Comparison of ENCODE assay signal across 21 cellular contexts in the genomic region with DNA sequence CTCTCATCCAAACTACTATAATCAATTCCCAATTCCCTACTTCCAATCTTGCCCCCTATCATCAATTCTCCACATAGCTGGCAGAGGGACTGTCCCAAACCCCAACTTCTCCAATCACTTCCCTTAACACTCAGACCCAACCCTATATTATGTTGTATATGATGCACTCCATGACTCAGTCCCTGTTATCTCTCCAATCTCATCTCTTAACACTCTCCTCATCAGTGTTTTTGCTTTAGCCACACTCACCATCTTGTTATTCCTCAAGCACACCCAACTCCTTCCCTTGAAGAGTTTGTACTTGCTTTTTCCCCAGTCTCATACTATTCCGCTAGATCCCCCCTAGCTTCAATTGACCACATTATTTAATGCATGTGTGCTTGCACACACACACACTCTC. TPM values are rescaled to one million over a fixed set of nuclear protein-coding genes. Genes with fewer than 3 reads are reported as not detected.
"Had no signal": no experiment of that assay in that cellular context is flagged by ENCODE, and none has a peak within 500 bp of the region (broad histone marks: within the 10 kb centered on the region; RNA-seq: fewer than 3 reads in every experiment).

No MANE protein-coding gene starts in this region.

- H3K36me3 ChIP-seq: adrenal gland, Peyer's patch, SJSA1 had no signal

- H3K9me3 ChIP-seq: adrenal gland, body of pancreas, Peyer's patch, SJSA1 had no signal

- DNase-seq: activated CD4-positive, alpha-beta T cell treated with anti-CD3 and anti-CD28 coated beads for 4 hours; activated CD8-positive, alpha-beta memory T cell treated with anti-CD3 and anti-CD28 coated beads, Interleukin-2, amount 50 U/mL, for 48 hours; activated CD8-positive, alpha-beta T cell treated with anti-CD3 and anti-CD28 coated beads, Interleukin-2, amount 10 ng/mL, durations not matched to agents 7 days and 5 days; activated naive CD4-positive, alpha-beta T cell treated with anti-CD3 and anti-CD28 coated beads, Interleukin-2, amount 50 U/mL, for 16 hours; activated naive CD8-positive, alpha-beta T cell treated with anti-CD3 and anti-CD28 coated beads, Interleukin-2, amount 10 ng/mL, durations not matched to agents 7 days and 5 days; activated T-cell treated with anti-CD3 and anti-CD28 coated beads, Interleukin-2, amount 50 U/mL, for 1 hour; adrenal gland; aorta; body of pancreas; NCI-H1092; NCI-H1417 treated with DMSO at 0.1 percent for 48 hours; NCI-H1694; NCI-H2029; NCI-H524; Peyer's patch; SHP77 had no signal

- H3K4me1 ChIP-seq: adrenal gland, Peyer's patch had no signal

- ATAC-seq: activated CD4-positive, CD25-positive, alpha-beta regulatory T cell treated with anti-CD3 and anti-CD28 coated beads, Interleukin-2, amount 50 U/mL, for 24 hours; activated CD8-positive, alpha-beta T cell treated with anti-CD3 and anti-CD28 coated beads, Interleukin-2, amount 10 ng/mL, durations not matched to agents 7 days and 5 days; body of pancreas had no signal

- H3K27me3 ChIP-seq: adrenal gland, body of pancreas, Peyer's patch, SJSA1 had no signal

- H3K27ac ChIP-seq: adrenal gland, body of pancreas, Peyer's patch, RWPE1, SJSA1 had no signal

- H3K4me3 ChIP-seq: adrenal gland, body of pancreas, Peyer's patch, SJSA1 had no signal

RNA-seq across cellular contexts. Expression of gene RHOJ, which starts 4.9 kb away (rescaled TPM):
- total RNA-seq: activated CD8-positive, alpha-beta T cell treated with anti-CD3 and anti-CD28 coated beads, Interleukin-2, amount 10 ng/mL, durations not matched to agents 7 days and 5 days; activated naive CD8-positive, alpha-beta T cell treated with anti-CD3 and anti-CD28 coated beads, Interleukin-2, amount 10 ng/mL, durations not matched to agents 7 days and 5 days; LHCN-M2; MCF 10A had no signal
